In genomic region chr3:32913790-32914446, GRCh38 we compare ENCODE assay signal across 11 cellular contexts. TPM values are rescaled to one million over a fixed set of nuclear protein-coding genes. Genes with fewer than 3 reads are reported as not detected.
A peak's percentile ranks its signal among the peaks of the same experiment; 100 is the strongest.
DNase-seq lines count a peak whose midpoint lies in the region; ATAC-seq and TF ChIP-seq lines count a peak whose summit lies in the region.
"Had no signal": no experiment of that assay in that cellular context is flagged by ENCODE, and none has a peak within 500 bp of the region (broad histone marks: within the 10 kb centered on the region; RNA-seq: fewer than 3 reads in every experiment).

No MANE protein-coding gene starts in this region.

- H3K36me3 ChIP-seq in HCT116 (ENCODE audit: control insufficient read depth in 1 of 2, insufficient read depth in 2 of 2, low read length in 2 of 2) = no peaks in the 10 kb centered on the region
- no peaks in the 10 kb centered on the region for H3K36me3 ChIP-seq in right atrium auricular region
- H3K36me3 ChIP-seq: uterus had no signal

- TF ChIP-seq POLR2A in HCT116 (IDR thresholded peaks at IDR 0.05; ENCODE audit: borderline replicate concordance, extremely low read depth, insufficient read depth, insufficient read length) = no peak

- peak overlapping the region; percentile 81 for H2AFZ ChIP-seq in HCT116 (ENCODE audit: low read depth, low read length, poor library complexity, severe bottlenecking)

- no peak overlapping the region for H3K9ac ChIP-seq in HCT116 (ENCODE audit: low read length)

- no TSS peak for BruUV-seq in HCT116 (replicated peaks; lab: Mats Ljungman, UMichigan)
- BruUV-seq in MCF 10A (replicated peaks; lab: Mats Ljungman, UMichigan) = no TSS peak

- H3K27me3 ChIP-seq in HCT116 (ENCODE audit: insufficient read depth, low read length) (no peaks in the 10 kb centered on the region), right atrium auricular region (no peaks in the 10 kb centered on the region)
- H3K27me3 ChIP-seq: uterus had no signal

- RAD21 ChIA-PET in HCT116 (lab: Charles Lee; ENCODE audit: low non-redundant PET in 1 of 2, low total read pairs in 2 of 2, uncharacterized antibody in 2 of 2, unreplicated experiment in 2 of 2) = interaction anchor here in 1 of 2 experiments (0.7 kb wide), 1 partner anchor 229 kb away, joined by 3 read pairs; the partner anchor contains the start of gene CNOT10

- H3K4me1 Mint-ChIP-seq in MCF 10A (ENCODE audit: insufficient read depth, unreplicated experiment) = peaks cover 13% of the 10 kb centered on the region
- H3K4me1 Mint-ChIP-seq in type B pancreatic cell (ENCODE audit: unreplicated experiment) = peaks cover 6% of the 10 kb centered on the region

- CTCF ChIA-PET in HCT116 (lab: Charles Lee) (no interaction called here), MCF 10A (lab: Yijun Ruan, JAX) (interaction anchor here (0.6 to 1.9 kb wide), 6 partner anchors 15 to 179 kb away, joined by 3 to 7 read pairs (median 4); no protein-coding TSS in a partner anchor)

- no peaks in the 10 kb centered on the region for H4K20me1 ChIP-seq in HCT116 (ENCODE audit: insufficient read depth)

- H3K27ac ChIP-seq in HCT116 (ENCODE audit: low read depth, low read length) = no peak overlapping the region
- H3K27ac ChIP-seq in right atrium auricular region = peak overlapping the region in 1 of 2 donors; percentile 32
- H3K27ac ChIP-seq: uterus had no signal

- H3K4me3 ChIP-seq in HCT116 (replicated peaks in 1 of 2; ENCODE audit: low read depth in 1 of 2, low read length in 2 of 2) (no peak overlapping the region), right atrium auricular region (no peak overlapping the region)
- H3K4me3 ChIP-seq: uterus had no signal

- H3K4me1 ChIP-seq in HCT116 (ENCODE audit: control insufficient read depth in 1 of 2, insufficient read depth in 2 of 2, low read length in 2 of 2) (no peaks in the 10 kb centered on the region), right atrium auricular region (no peaks in the 10 kb centered on the region)
- H3K4me1 ChIP-seq: uterus had no signal

- TF ChIP-seq RAD21 in HCT116 (IDR thresholded peaks at IDR 0.05; ENCODE audit: low read depth) = no peak

- H3K4me3 Mint-ChIP-seq in MCF 10A (ENCODE audit: unreplicated experiment) (no peak overlapping the region), type B pancreatic cell (no peak overlapping the region)

- no peaks in the 10 kb centered on the region for H3K79me2 ChIP-seq in HCT116 (ENCODE audit: insufficient read depth, low read length)

- H3K9me3 ChIP-seq in HCT116 (ENCODE audit: control insufficient read depth in 1 of 2, insufficient read depth in 1 of 2, low read depth in 1 of 2, low read length in 2 of 2) (no peaks in the 10 kb centered on the region), right atrium auricular region (no peaks in the 10 kb centered on the region)
- H3K9me3 ChIP-seq: uterus had no signal

- ATAC-seq in HCT116 (peak; percentile 70), HG03159 (IDR thresholded peaks at IDR 0.05; ENCODE audit: unreplicated experiment) (no peak)

- H3K27me3 Mint-ChIP-seq in MCF 10A (ENCODE audit: insufficient read depth, unreplicated experiment) (no peaks in the 10 kb centered on the region), type B pancreatic cell (no peaks in the 10 kb centered on the region)

- H3K27ac Mint-ChIP-seq in MCF 10A (ENCODE audit: low read depth, unreplicated experiment) (peak overlapping the region; percentile 87), type B pancreatic cell (no peak overlapping the region)
- H3K27ac Mint-ChIP-seq: IgD-negative memory B cell had no signal

- TF ChIP-seq CTCF in HCT116 (IDR thresholded peaks at IDR 0.05 in 2 of 3, conservative IDR thresholded peaks at IDR 0.05 in 1 of 3; ENCODE audit: borderline replicate concordance in 1 of 3, insufficient read depth in 1 of 3, low read depth in 2 of 3, low read length in 2 of 3) (no peak), MCF 10A (IDR thresholded peaks at IDR 0.05; ENCODE audit: unreplicated experiment) (no peak), right atrium auricular region (IDR thresholded peaks at IDR 0.05) (no peak), type B pancreatic cell (conservative IDR thresholded peaks at IDR 0.05) (peak; percentile 3)

- no peak for DNase-seq in HCT116 (ENCODE audit: low read depth, low spot score)
- peak; percentile 96 for DNase-seq in MCF 10A (ENCODE audit: unreplicated experiment)
- DNase-seq in right atrium auricular region (ENCODE audit: low spot score) = peak; percentile 80
- DNase-seq in type B pancreatic cell (ENCODE audit: extremely low spot score, unreplicated experiment) = no peak
- DNase-seq in midbrain (lab: John Stamatoyannopoulos, UW) = no peak
- DNase-seq in iPS-NIHi11 (ENCODE audit: low spot score) = no peak
- DNase-seq: mesendoderm, retina had no signal

- POLR2A ChIA-PET in HCT116 (lab: Charles Lee) (no interaction called here), MCF 10A (lab: Yijun Ruan, JAX) (interaction anchor here (0.7 to 2.6 kb wide), 10 partner anchors 10 to 208 kb away, joined by 3 to 29 read pairs (median 4); no protein-coding TSS in a partner anchor)

- no peaks in the 10 kb centered on the region for H3K36me3 Mint-ChIP-seq in MCF 10A (ENCODE audit: insufficient read depth, unreplicated experiment)
- H3K36me3 Mint-ChIP-seq in type B pancreatic cell = no peaks in the 10 kb centered on the region

- H3K9me3 Mint-ChIP-seq in MCF 10A (ENCODE audit: unreplicated experiment) (no peaks in the 10 kb centered on the region), type B pancreatic cell (peaks cover 8% of the 10 kb centered on the region)

- H3K4me2 ChIP-seq in HCT116 (ENCODE audit: low read length) = no peak overlapping the region

- intact Hi-C loops in HCT116 (cut with micrococcal nuclease) (no loop called here), MCF 10A (cut with micrococcal nuclease) (no loop called here)

- no peaks in the 10 kb centered on the region for H3K9me2 ChIP-seq in HCT116 (ENCODE audit: insufficient read depth)

TF ChIP-seq in HCT116, 20 proteins besides CTCF, POLR2A, EP300 and RAD21:
- TF ChIP-seq FOSL1 (IDR thresholded peaks at IDR 0.05; ENCODE audit: low read depth) (no peak), POLR2AphosphoS5 (IDR thresholded peaks at IDR 0.05; ENCODE audit: low read depth, low read length) (no peak), JUND (IDR thresholded peaks at IDR 0.05) (no peak), ZNF274 (IDR thresholded peaks at IDR 0.05; ENCODE audit: low read depth, low read length) (no peak), ELF1 (IDR thresholded peaks at IDR 0.05; ENCODE audit: borderline replicate concordance, low read depth) (no peak), EZH2phosphoT487 (IDR thresholded peaks at IDR 0.05; ENCODE audit: borderline replicate concordance) (no peak), ATF3 (IDR thresholded peaks at IDR 0.05) (no peak), EGR1 (IDR thresholded peaks at IDR 0.05; ENCODE audit: low read depth) (no peak), CBX3 (IDR thresholded peaks at IDR 0.05; ENCODE audit: low read depth) (no peak)
TF ChIP-seq in HCT116: peak in this region for 0.

RNA-seq across cellular contexts. Expression of gene CCR4, which starts 37.5 kb away (rescaled TPM):
- total RNA-seq in HCT116 (2021; ENCODE audit: unreplicated experiment) (not detected), MCF 10A (2022) (not detected in 2 replicates), right atrium auricular region (under 1 TPM; 0.33 to 0.35 TPM), type B pancreatic cell (ENCODE audit: low replicate concordance) (not detected in 2 replicates)
- polyA plus RNA-seq in HCT116 (2012) = not detected in 2 replicates
- polyA plus RNA-seq: IgD-negative memory B cell had no signal

Comparison
In these comparisons a context has a peak if more than half of its experiments do, and no peak if none do; other contexts are left out.
1. DNase-seq: peak in MCF 10A (single experiment) and right atrium auricular region (single experiment); none in HCT116 (single experiment), type B pancreatic cell (single experiment), midbrain (single experiment) and iPS-NIHi11 (single experiment).